Comparison of ENCODE assay signal across 14 cellular contexts in the genomic region with DNA sequence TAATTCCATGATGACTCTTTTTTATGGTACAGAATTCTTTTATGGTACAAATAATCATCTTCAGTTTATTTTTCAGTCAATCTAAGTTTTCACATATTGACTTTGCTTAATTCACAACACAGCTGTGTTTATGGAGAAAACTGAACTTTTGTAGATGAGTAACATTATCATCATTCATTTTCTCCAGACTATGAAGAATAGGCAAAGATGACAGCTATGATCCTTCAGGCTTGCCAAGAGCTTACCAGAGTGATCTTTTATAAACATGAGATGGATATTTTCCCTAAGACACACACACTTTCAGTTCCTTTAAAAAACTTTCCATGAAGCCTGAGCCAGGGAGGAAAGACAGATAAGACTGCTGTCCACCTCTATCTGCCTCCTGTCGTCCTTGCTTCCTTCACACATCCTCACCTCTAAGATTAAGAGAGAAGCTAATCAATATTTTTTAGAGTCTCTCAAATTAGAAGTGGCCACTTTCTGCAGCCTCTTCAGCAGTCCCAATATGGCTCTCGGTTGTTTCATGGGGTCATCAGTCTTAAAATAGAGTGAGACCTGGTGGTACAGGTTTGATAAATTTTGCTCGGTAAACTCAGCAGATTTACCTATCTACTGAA.
DNase-seq lines count a peak whose midpoint lies in the region; ATAC-seq and TF ChIP-seq lines count a peak whose summit lies in the region.
"Had no signal": no experiment of that assay in that cellular context is flagged by ENCODE, and none has a peak within 500 bp of the region (broad histone marks: within the 10 kb centered on the region; RNA-seq: fewer than 3 reads in every experiment).

No MANE protein-coding gene starts in this region.

- peaks cover 2 to 7% (median 4%) of the 10 kb centered on the region in 8 donors for H3K9me3 Mint-ChIP-seq in CD4-positive, alpha-beta memory T cell

- no peaks in the 10 kb centered on the region for H3K36me3 Mint-ChIP-seq in CD4-positive, alpha-beta memory T cell
- H3K36me3 Mint-ChIP-seq: CD4-positive, CD25-positive, alpha-beta regulatory T cell; IgD-negative memory B cell had no signal

- DNase-seq in cardiac muscle cell (ENCODE audit: low read depth in 1 of 2, low spot score in 1 of 2) (peak in 1 of 2 donors; percentile 85), right atrium auricular region (ENCODE audit: low spot score) (no peak), adipocyte (ENCODE audit: low read depth) (peak; percentile 34), iris pigment epithelial cell (ENCODE audit: low read depth) (peak; percentile 56)
- no peak for DNase-seq in activated CD4-positive, CD25-positive, alpha-beta regulatory T cell treated with anti-CD3 and anti-CD28 coated beads, Interleukin-2, amount 50 U/mL, for 72 hours
- no peak for DNase-seq in CD4-positive, alpha-beta memory T cell
- DNase-seq: ACHN; Calu3; CD4-positive, CD25-positive, alpha-beta regulatory T cell; DMS 273 treated with DMSO at 0.1 percent for 48 hours; GM23248 had no signal

- H3K27me3 Mint-ChIP-seq in CD4-positive, alpha-beta memory T cell: no peaks in the 10 kb centered on the region

- H3K4me3 ChIP-seq in cardiac muscle cell (no peak overlapping the region), right atrium auricular region (no peak overlapping the region), adipocyte (ENCODE audit: low read length) (no peak overlapping the region)
- no peak overlapping the region for H3K4me3 ChIP-seq in CD4-positive, alpha-beta memory T cell (ENCODE audit: low read length in 2 of 2)
- H3K4me3 ChIP-seq: BLaER1 treated with 17β-estradiol and CSF1 and Interleukin-3, amounts not matched to agents 10 nM and 100 nM; GM23248 had no signal

- H3K27me3 ChIP-seq in cardiac muscle cell (no peaks in the 10 kb centered on the region), right atrium auricular region (no peaks in the 10 kb centered on the region), adipocyte (replicated peaks; ENCODE audit: control insufficient read depth, insufficient read depth, low read length) (peaks cover 7% of the 10 kb centered on the region)
- H3K27me3 ChIP-seq in CD4-positive, alpha-beta memory T cell (ENCODE audit: insufficient read depth, low read length): no peaks in the 10 kb centered on the region
- H3K27me3 ChIP-seq: BLaER1 treated with 17β-estradiol and CSF1 and Interleukin-3, amounts not matched to agents 10 nM and 100 nM had no signal

- H3K4me1 ChIP-seq in cardiac muscle cell (ENCODE audit: low read depth) (peaks cover 28% of the 10 kb centered on the region), right atrium auricular region (no peaks in the 10 kb centered on the region), adipocyte (ENCODE audit: control insufficient read depth, insufficient read depth, low read length) (no peaks in the 10 kb centered on the region)
- no peaks in the 10 kb centered on the region for H3K4me1 ChIP-seq in CD4-positive, alpha-beta memory T cell (ENCODE audit: insufficient read depth, low read length)
- H3K4me1 ChIP-seq: BLaER1 treated with 17β-estradiol and CSF1 and Interleukin-3, amounts not matched to agents 10 nM and 100 nM had no signal

- CTCF ChIA-PET in CD4-positive, alpha-beta memory T cell (lab: Charles Lee; ENCODE audit: partially characterized antibody): no interaction called here

- no peaks in the 10 kb centered on the region for H3K9me3 ChIP-seq in cardiac muscle cell (ENCODE audit: low read depth)
- peaks cover 0 to 7% of the 10 kb centered on the region in 2 donors for H3K9me3 ChIP-seq in right atrium auricular region
- H3K9me3 ChIP-seq in adipocyte (ENCODE audit: control insufficient read depth, low read length): no peaks in the 10 kb centered on the region
- no peaks in the 10 kb centered on the region for H3K9me3 ChIP-seq in CD4-positive, alpha-beta memory T cell (ENCODE audit: control insufficient read depth in 1 of 2, low read length in 2 of 2)

- TF ChIP-seq CTCF in cardiac muscle cell (IDR thresholded peaks at IDR 0.05; ENCODE audit: low read depth, low read length): no peak
- TF ChIP-seq CTCF in right atrium auricular region (IDR thresholded peaks at IDR 0.05): no peak

- POLR2A ChIA-PET in CD4-positive, alpha-beta memory T cell (lab: Charles Lee; ENCODE audit: partially characterized antibody): no interaction called here

- intact Hi-C loops in CD4-positive, alpha-beta memory T cell (cut with micrococcal nuclease): no loop called here

- no peak for ATAC-seq in GM21526 (IDR thresholded peaks at IDR 0.05; ENCODE audit: low FRiP score, unreplicated experiment)

- H3K27ac ChIP-seq in cardiac muscle cell (peak overlapping the region; percentile 80), right atrium auricular region (no peak overlapping the region)
- no peak overlapping the region for H3K27ac ChIP-seq in CD4-positive, alpha-beta memory T cell (ENCODE audit: low read depth, low read length)
- H3K27ac ChIP-seq: BLaER1 treated with 17β-estradiol and CSF1 and Interleukin-3, amounts not matched to agents 10 nM and 100 nM; GM23248 had no signal

- H3K9ac ChIP-seq in adipocyte (ENCODE audit: low read length): no peak overlapping the region
- H3K9ac ChIP-seq: BLaER1 treated with 17β-estradiol and CSF1 and Interleukin-3, amounts not matched to agents 10 nM and 100 nM; GM23248 had no signal

- no peak overlapping the region for H3K27ac Mint-ChIP-seq in CD4-positive, alpha-beta memory T cell
- H3K27ac Mint-ChIP-seq: IgD-negative memory B cell had no signal

- H3K36me3 ChIP-seq in cardiac muscle cell (no peaks in the 10 kb centered on the region), right atrium auricular region (no peaks in the 10 kb centered on the region), adipocyte (ENCODE audit: control insufficient read depth, insufficient read depth, low read length, severe bottlenecking) (no peaks in the 10 kb centered on the region)
- no peaks in the 10 kb centered on the region for H3K36me3 ChIP-seq in CD4-positive, alpha-beta memory T cell (ENCODE audit: insufficient read depth, low read length)
- H3K36me3 ChIP-seq: BLaER1 treated with 17β-estradiol and CSF1 and Interleukin-3, amounts not matched to agents 10 nM and 100 nM had no signal

- no peaks in the 10 kb centered on the region for H3K4me1 Mint-ChIP-seq in CD4-positive, alpha-beta memory T cell
- H3K4me1 Mint-ChIP-seq: CD4-positive, CD25-positive, alpha-beta regulatory T cell; IgD-negative memory B cell had no signal

- no peak overlapping the region for H3K4me3 Mint-ChIP-seq in CD4-positive, alpha-beta memory T cell
- H3K4me3 Mint-ChIP-seq: CD4-positive, CD25-positive, alpha-beta regulatory T cell; IgD-negative memory B cell had no signal

Comparison
In these comparisons a context has a peak if more than half of its experiments do, and no peak if none do; other contexts are left out.
1. DNase-seq: peak in adipocyte (single experiment) and iris pigment epithelial cell (single experiment); none in right atrium auricular region (single experiment), activated CD4-positive, CD25-positive, alpha-beta regulatory T cell treated with anti-CD3 and anti-CD28 coated beads, Interleukin-2, amount 50 U/mL, for 72 hours (single experiment) and CD4-positive, alpha-beta memory T cell (0 of 5).